8 cellular contexts compared by ENCODE assay signal in genomic region chr15:76930831-76931396, GRCh38. TPM values are rescaled to one million over a fixed set of nuclear protein-coding genes. Genes with fewer than 3 reads are reported as not detected.
A peak's percentile ranks its signal among the peaks of the same experiment; 100 is the strongest.
DNase-seq lines count a peak whose midpoint lies in the region; ATAC-seq and TF ChIP-seq lines count a peak whose summit lies in the region.

No MANE protein-coding gene starts in this region.

- POLR2A ChIA-PET in CD8-positive, alpha-beta T cell (lab: Charles Lee), result interaction anchor here (0.6 to 3.0 kb wide), 13 partner anchors 9 to 92 kb away, joined by 3 to 18 read pairs (median 4); partner anchors contain the start of genes PSTPIP1 and SCAPER

- H3K27me3 Mint-ChIP-seq in CD8-positive, alpha-beta T cell (ENCODE audit: low read depth), result no peaks in the 10 kb centered on the region
- peaks cover 3% of the 10 kb centered on the region for H3K27me3 Mint-ChIP-seq in nephron progenitor cell (ENCODE audit: low read depth, poor library complexity)

- H3K9me3 Mint-ChIP-seq in CD8-positive, alpha-beta T cell, result no peaks in the 10 kb centered on the region
- no peaks in the 10 kb centered on the region for H3K9me3 Mint-ChIP-seq in nephron progenitor cell

- H3K4me3 ChIP-seq in CD8-positive, alpha-beta T cell (ENCODE audit: low read depth, low read length), result peak overlapping the region; percentile 63
- H3K4me3 ChIP-seq in Loucy (ENCODE audit: low read length, poor library complexity, severe bottlenecking), result peak overlapping the region; percentile 80

- peak overlapping the region; percentile 78 for H3K9ac ChIP-seq in Loucy (ENCODE audit: low read depth, low read length, poor library complexity, severe bottlenecking)

- peak overlapping the region; percentile 63 for H3K27ac ChIP-seq in CD8-positive, alpha-beta T cell (ENCODE audit: low read depth, low read length)
- peak overlapping the region; percentile 92 for H3K27ac ChIP-seq in cingulate gyrus (ENCODE audit: low read depth, low read length)

- peaks cover 32% of the 10 kb centered on the region for H3K79me2 ChIP-seq in Loucy (ENCODE audit: insufficient read depth, low read length)

- H2AFZ ChIP-seq in Loucy (ENCODE audit: low read length), result peak overlapping the region; percentile 94

- no peaks in the 10 kb centered on the region for H3K9me2 ChIP-seq in Loucy (replicated peaks; ENCODE audit: low read depth, low read length)

- H3K9me3 ChIP-seq in CD8-positive, alpha-beta T cell (ENCODE audit: low read length), result no peaks in the 10 kb centered on the region
- H3K9me3 ChIP-seq in Loucy (ENCODE audit: insufficient read depth, low read depth, low read length), result no peaks in the 10 kb centered on the region

- H3K36me3 Mint-ChIP-seq in CD8-positive, alpha-beta T cell, result peaks cover 27% of the 10 kb centered on the region
- peaks cover 30% of the 10 kb centered on the region for H3K36me3 Mint-ChIP-seq in nephron progenitor cell (ENCODE audit: low read depth)

- no peaks in the 10 kb centered on the region for H3K27me3 ChIP-seq in CD8-positive, alpha-beta T cell (ENCODE audit: insufficient read depth, low read length)
- H3K27me3 ChIP-seq in Loucy (ENCODE audit: insufficient read depth, low read length, poor library complexity, severe bottlenecking), result no peaks in the 10 kb centered on the region

- peak overlapping the region; percentile 90 for H3K4me3 Mint-ChIP-seq in CD8-positive, alpha-beta T cell
- peak overlapping the region; percentile 95 for H3K4me3 Mint-ChIP-seq in nephron progenitor cell

- peaks cover 24% of the 10 kb centered on the region for H3K4me1 ChIP-seq in CD8-positive, alpha-beta T cell (ENCODE audit: insufficient read depth, low read length)
- H3K4me1 ChIP-seq in Loucy (ENCODE audit: insufficient read depth, low read length, poor library complexity, severe bottlenecking), result peaks cover 40% of the 10 kb centered on the region

- H3K27ac Mint-ChIP-seq in CD8-positive, alpha-beta T cell, result peak overlapping the region; percentile 91
- H3K27ac Mint-ChIP-seq in nephron progenitor cell, result peak overlapping the region; percentile 49

- peaks cover 34% of the 10 kb centered on the region for H3K4me1 Mint-ChIP-seq in CD8-positive, alpha-beta T cell (ENCODE audit: low read depth)
- peaks cover 68% of the 10 kb centered on the region for H3K4me1 Mint-ChIP-seq in nephron progenitor cell

- ATAC-seq in CD8-positive, alpha-beta T cell, result no peak
- no peak for ATAC-seq in HG03039 (IDR thresholded peaks at IDR 0.05; ENCODE audit: unreplicated experiment)
- no peak for ATAC-seq in GM21360 (IDR thresholded peaks at IDR 0.05; ENCODE audit: unreplicated experiment)
- no peak for ATAC-seq in HG02571 (IDR thresholded peaks at IDR 0.05; ENCODE audit: unreplicated experiment)

- CTCF ChIA-PET in CD8-positive, alpha-beta T cell (lab: Charles Lee), result no interaction called here

- no peak for DNase-seq in CD8-positive, alpha-beta T cell
- DNase-seq in nephron progenitor cell, result no peak
- DNase-seq in activated CD8-positive, alpha-beta memory T cell treated with anti-CD3 and anti-CD28 coated beads, Interleukin-2, amount 50 U/mL, for 4 hours, result no peak

- H3F3A ChIP-seq in Loucy (ENCODE audit: low read depth), result no peaks in the 10 kb centered on the region

- H3K4me2 ChIP-seq in Loucy (ENCODE audit: low read depth, low read length, poor library complexity, severe bottlenecking), result peak overlapping the region; percentile 78

- no peak for TF ChIP-seq CTCF in CD8-positive, alpha-beta T cell (IDR thresholded peaks at IDR 0.05)
- TF ChIP-seq CTCF in Loucy (conservative IDR thresholded peaks at IDR 0.05; ENCODE audit: low read length) (no peak), nephron progenitor cell (IDR thresholded peaks at IDR 0.05) (no peak)

- peaks cover 4% of the 10 kb centered on the region for H3K36me3 ChIP-seq in CD8-positive, alpha-beta T cell (ENCODE audit: insufficient read depth, low read length)
- no peaks in the 10 kb centered on the region for H3K36me3 ChIP-seq in Loucy (ENCODE audit: insufficient read depth, low read length)

- intact Hi-C loops in CD8-positive, alpha-beta T cell (cut with DNase I, micrococcal nuclease), result loop anchor here (1.0 to 5.0 kb wide), 6 partner anchors 26 to 1479 kb away; partner anchors contain the start of genes HMG20A (in 2 of the 2), PEAK1 (in 2 of the 2), SCAPER (in 2 of the 2) and IDH3A (in 1 of the 2)

- peaks cover 24% of the 10 kb centered on the region for H4K20me1 ChIP-seq in Loucy (ENCODE audit: insufficient read depth, low read length, poor library complexity, severe bottlenecking)

RNA-seq across cellular contexts. Expression of gene RCN2, which starts 0.6 kb away (rescaled TPM):
- total RNA-seq in CD8-positive, alpha-beta T cell, result 10 to 100 TPM; 25.9 to 29.7 TPM

RNA-seq across cellular contexts. Expression of gene SCAPER, which starts 25.8 kb away (rescaled TPM):
- total RNA-seq in CD8-positive, alpha-beta T cell, result 10 to 100 TPM; 21.7 to 29.7 TPM
